In the genomic region with DNA sequence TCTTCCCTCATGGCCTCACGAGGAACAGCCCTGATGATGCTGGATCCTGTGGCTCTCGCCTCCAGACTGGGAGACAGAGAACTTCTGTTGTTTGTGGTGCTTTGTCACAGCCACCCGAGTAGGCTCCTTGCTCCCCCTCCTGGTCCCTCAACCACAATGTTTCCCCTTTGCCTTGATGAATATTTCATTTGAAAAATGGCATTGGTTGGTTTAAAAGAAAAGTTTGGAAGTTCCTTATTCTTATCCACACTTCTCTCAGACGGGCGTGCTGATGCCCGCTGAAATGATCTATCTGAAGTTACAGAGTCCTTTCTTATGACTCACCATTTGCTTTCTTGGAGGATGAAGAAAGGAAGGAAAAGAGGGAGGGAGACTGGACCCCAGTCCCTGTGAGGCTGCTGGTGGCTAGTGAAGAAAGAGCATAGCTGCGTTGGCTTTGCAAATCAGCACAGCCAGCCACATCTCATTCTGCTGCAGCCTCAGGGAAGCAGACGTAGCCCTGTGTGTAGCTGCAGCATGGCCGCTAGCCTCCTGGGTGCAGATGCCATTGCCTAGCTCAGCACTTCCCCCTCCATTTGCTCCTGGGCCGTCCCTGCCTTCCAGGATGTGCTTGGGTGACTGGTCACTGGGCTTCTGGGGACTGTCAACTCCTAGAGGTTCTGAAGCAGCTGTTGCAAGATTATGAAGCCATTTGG, we compare ENCODE assay signal across 8 cellular contexts.
DNase-seq lines count a peak whose midpoint lies in the region; ATAC-seq and TF ChIP-seq lines count a peak whose summit lies in the region.

No MANE protein-coding gene starts in this region.

- peak; percentile 80 for ATAC-seq in Right ventricle myocardium superior (ENCODE audit: poor library complexity)
- ATAC-seq in HG03039 (IDR thresholded peaks at IDR 0.05; ENCODE audit: unreplicated experiment): no peak

- H3K4me3 ChIP-seq in retinal pigment epithelial cell (ENCODE audit: low read length): no peak overlapping the region

- intact Hi-C loops in Right ventricle myocardium superior (cut with DNase I): no loop called here

- TF ChIP-seq CTCF in retinal pigment epithelial cell (conservative IDR thresholded peaks at IDR 0.05; ENCODE audit: low read depth, low read length): peak; percentile 71

- DNase-seq in activated gamma-delta T cell treated with Interleukin-2 at 50 U/mL for 16 hours (peak; percentile 34), activated gamma-delta T cell (lab: John Stamatoyannopoulos, UW) (no peak), OCI-M1 (lab: John Stamatoyannopoulos, UW) (peak; percentile 69), Right ventricle myocardium superior (no peak), retinal pigment epithelial cell (ENCODE audit: low read depth) (no peak), NCI-H226 (no peak)
- peak; percentile 9 for DNase-seq in activated gamma-delta T cell treated with anti-CD3 and anti-CD28 coated beads, Interleukin-2, amount 50 U/mL, for 16 hours (ENCODE audit: low read depth)

Comparison
In these comparisons a context has a peak if more than half of its experiments do, and no peak if none do; other contexts are left out.
1. DNase-seq: peak in activated gamma-delta T cell treated with Interleukin-2 at 50 U/mL for 16 hours (single experiment), OCI-M1 (single experiment) and activated gamma-delta T cell treated with anti-CD3 and anti-CD28 coated beads, Interleukin-2, amount 50 U/mL, for 16 hours (single experiment); none in activated gamma-delta T cell (single experiment), Right ventricle myocardium superior (single experiment), retinal pigment epithelial cell (single experiment) and NCI-H226 (single experiment).